14 cellular contexts compared by ENCODE assay signal in genomic region chr11:64419818-64420485, GRCh38.
A peak's percentile ranks its signal among the peaks of the same experiment; 100 is the strongest.
DNase-seq lines count a peak whose midpoint lies in the region; ATAC-seq and TF ChIP-seq lines count a peak whose summit lies in the region.
"Had no signal": no experiment of that assay in that cellular context is flagged by ENCODE, and none has a peak within 500 bp of the region (broad histone marks: within the 10 kb centered on the region; RNA-seq: fewer than 3 reads in every experiment).

No MANE protein-coding gene starts in this region.

- intact Hi-C loops in left ventricle myocardium inferior (cut with micrococcal nuclease): no loop called here

- H3K79me2 ChIP-seq in fibroblast of lung (ENCODE audit: control insufficient read depth, insufficient read depth, low read length): no peaks in the 10 kb centered on the region

- no peak overlapping the region for H3K4me3 ChIP-seq in fibroblast of lung (replicated peaks in 1 of 4; ENCODE audit: control extremely low read depth in 1 of 4, insufficient read depth in 1 of 4, low read depth in 3 of 4, low read length in 4 of 4)
- no peak overlapping the region for H3K4me3 ChIP-seq in left ventricle myocardium inferior
- H3K4me3 ChIP-seq: PC-9, testis had no signal

- no peaks in the 10 kb centered on the region for H3K27me3 ChIP-seq in fibroblast of lung (ENCODE audit: control insufficient read depth, insufficient read depth, low read length)
- peaks cover 10% of the 10 kb centered on the region for H3K27me3 ChIP-seq in left ventricle myocardium inferior (ENCODE audit: low read depth)
- H3K27me3 ChIP-seq: testis had no signal

- H2AFZ ChIP-seq in fibroblast of lung (ENCODE audit: low read length): no peak overlapping the region
- H2AFZ ChIP-seq: PC-9 had no signal

- DNase-seq in NCI-H748 (lab: John Stamatoyannopoulos, UW; ENCODE audit: unreplicated experiment): peak; percentile 16
- DNase-seq in NCI-H748 treated with DMSO at 0.1 percent for 48 hours (lab: John Stamatoyannopoulos, UW): no peak
- peak; percentile 43 for DNase-seq in RPMI7951 (ENCODE audit: low read depth)
- peak; percentile 19 to 25 for DNase-seq in fibroblast of lung (ENCODE audit: low read depth in 2 of 2)
- peak; percentile 45 for DNase-seq in stromal cell of bone marrow (ENCODE audit: low read depth)
- DNase-seq in GDM1 (lab: John Stamatoyannopoulos, UW): no peak
- DNase-seq in left ventricle myocardium inferior: no peak
- DNase-seq: activated CD4-positive, alpha-beta memory T cell treated with anti-CD3 and anti-CD28 coated beads for 36 hours; activated T-cell treated with anti-CD3 and anti-CD28 coated beads, Interleukin-2, amount 50 U/mL, for 72 hours; Caco-2; PC-9; stimulated activated CD4-positive, alpha-beta T cell treated with anti-CD3 and anti-CD28 coated beads, Interleukin-1b, Interleukin-23, amount 100 ng/mL, for 48 hours; testis had no signal

- no peak overlapping the region for H3K27ac ChIP-seq in fibroblast of lung (ENCODE audit: insufficient read depth, low read length)
- no peak overlapping the region for H3K27ac ChIP-seq in left ventricle myocardium inferior (replicated peaks)
- H3K27ac ChIP-seq: PC-9, testis had no signal

- H3K36me3 ChIP-seq in fibroblast of lung (ENCODE audit: control insufficient read depth, insufficient read depth, low read length) (no peaks in the 10 kb centered on the region), left ventricle myocardium inferior (no peaks in the 10 kb centered on the region)

- H4K20me1 ChIP-seq in fibroblast of lung (ENCODE audit: control insufficient read depth, extremely low read depth, insufficient read depth, low read length): no peaks in the 10 kb centered on the region

- no peak overlapping the region for H3K9ac ChIP-seq in fibroblast of lung (ENCODE audit: insufficient read depth, low read length)

- H3K4me1 ChIP-seq in fibroblast of lung (ENCODE audit: control insufficient read depth, extremely low read depth, insufficient read depth, low read length): no peaks in the 10 kb centered on the region
- no peaks in the 10 kb centered on the region for H3K4me1 ChIP-seq in left ventricle myocardium inferior
- H3K4me1 ChIP-seq: testis had no signal

- no peaks in the 10 kb centered on the region for H3K9me3 ChIP-seq in fibroblast of lung (ENCODE audit: control insufficient read depth, insufficient read depth, low read depth, low read length)
- peaks cover 29% of the 10 kb centered on the region for H3K9me3 ChIP-seq in left ventricle myocardium inferior (replicated peaks)
- H3K9me3 ChIP-seq: testis had no signal

- no peak overlapping the region for H3K4me2 ChIP-seq in fibroblast of lung (ENCODE audit: extremely low read depth, insufficient read depth, low read length)
- H3K4me2 ChIP-seq: PC-9 had no signal

- TF ChIP-seq CTCF in fibroblast of lung (conservative IDR thresholded peaks at IDR 0.05 in 1 of 2, IDR thresholded peaks at IDR 0.05 in 1 of 2; ENCODE audit: low read depth in 1 of 2, low read length in 2 of 2) (no peak), left ventricle myocardium inferior (IDR thresholded peaks at IDR 0.05; ENCODE audit: borderline replicate concordance) (no peak)

- ATAC-seq in HG02981 (IDR thresholded peaks at IDR 0.05; ENCODE audit: unreplicated experiment): no peak
- ATAC-seq: activated T-cell treated with anti-CD3 and anti-CD28 coated beads, Interleukin-2, amount 50 U/mL, for 72 hours had no signal

Comparison
In these comparisons a context has a peak if more than half of its experiments do, and no peak if none do; other contexts are left out.
1. DNase-seq: peak in NCI-H748 (single experiment), RPMI7951 (single experiment), fibroblast of lung (2 of 2) and stromal cell of bone marrow (single experiment); none in NCI-H748 treated with DMSO at 0.1 percent for 48 hours (single experiment), GDM1 (single experiment) and left ventricle myocardium inferior (single experiment).